In genomic region chr10:126357169-126357568, GRCh38 we compare ENCODE assay signal across 4 cellular contexts. TPM values are rescaled to one million over a fixed set of nuclear protein-coding genes. Genes with fewer than 3 reads are reported as not detected.
"Had no signal": no experiment of that assay in that cellular context is flagged by ENCODE, and none has a peak within 500 bp of the region (broad histone marks: within the 10 kb centered on the region; RNA-seq: fewer than 3 reads in every experiment).

No MANE protein-coding gene starts in this region.

- ATAC-seq: GM12878 had no signal

- H3K4me3 ChIP-seq: GM12878 had no signal

- DNase-seq: GDM1, GF-D8 had no signal

RNA-seq across cellular contexts. Expression of gene ADAM12, which starts 31.1 kb away (rescaled TPM):
- total RNA-seq: G401 had no signal
